11 cellular contexts compared by ENCODE assay signal in the genomic region with DNA sequence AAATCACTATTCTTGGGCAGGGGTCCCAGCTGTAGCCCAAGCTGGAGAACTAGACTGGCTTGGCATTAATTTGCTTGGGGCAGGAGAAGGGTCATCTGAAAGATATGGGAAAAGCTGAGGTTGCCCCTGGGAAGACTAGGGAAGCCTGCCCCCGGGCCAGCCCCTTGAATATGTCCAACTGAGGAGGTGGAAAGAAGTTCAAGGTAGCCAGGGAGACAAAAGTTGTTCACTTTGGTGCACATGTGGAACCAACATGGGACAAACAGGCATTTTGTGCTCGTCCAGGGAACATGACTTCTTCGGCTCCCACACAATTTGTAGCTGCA. TPM values are rescaled to one million over a fixed set of nuclear protein-coding genes. Genes with fewer than 3 reads are reported as not detected.
A peak's percentile ranks its signal among the peaks of the same experiment; 100 is the strongest.
DNase-seq lines count a peak whose midpoint lies in the region; ATAC-seq, FAIRE-seq and TF ChIP-seq lines count a peak whose summit lies in the region.
"Had no signal": no experiment of that assay in that cellular context is flagged by ENCODE, and none has a peak within 500 bp of the region (broad histone marks: within the 10 kb centered on the region; RNA-seq: fewer than 3 reads in every experiment).

No MANE protein-coding gene starts in this region.

- DNase-seq in T-helper 2 cell treated with Interferon-gamma antibody and Interleukin-4, amounts not matched to agents 5 μg/mL and 100 μg/mL, for 36 hours (ENCODE audit: low spot score): no peak
- DNase-seq in T-helper 2 cell: no peak
- no peak for DNase-seq in progenitor cell of endocrine pancreas (ENCODE audit: low spot score, unreplicated experiment)
- DNase-seq in urothelium cell line (ENCODE audit: low spot score): no peak
- DNase-seq: amygdala had no signal

- peaks cover 30% of the 10 kb centered on the region for H3K36me3 ChIP-seq in OCI-LY3 (replicated peaks; ENCODE audit: low read depth, low read length)
- peaks cover 0 to 7% of the 10 kb centered on the region in 2 donors for H3K36me3 ChIP-seq in duodenal mucosa (ENCODE audit: control insufficient read depth in 1 of 2, insufficient read depth in 2 of 2, low read length in 2 of 2)

- H2AFZ ChIP-seq in OCI-LY3 (ENCODE audit: low read depth, low read length): no peak overlapping the region

- ATAC-seq in GM21515 (IDR thresholded peaks at IDR 0.05; ENCODE audit: unreplicated experiment) (no peak), GM19395 (IDR thresholded peaks at IDR 0.05; ENCODE audit: unreplicated experiment) (no peak)
- ATAC-seq: A549 had no signal

- peak overlapping the region; percentile 98 for H3K27ac Mint-ChIP-seq in T-helper 2 cell treated with Interferon-gamma antibody and Interleukin-4, amounts not matched to agents 5 μg/mL and 100 μg/mL, for 36 hours
- H3K27ac Mint-ChIP-seq in progenitor cell of endocrine pancreas: no peak overlapping the region
- H3K27ac Mint-ChIP-seq: mesothelial cell of epicardium had no signal

- H3K4me1 Mint-ChIP-seq in T-helper 2 cell treated with Interferon-gamma antibody and Interleukin-4, amounts not matched to agents 5 μg/mL and 100 μg/mL, for 36 hours (ENCODE audit: low read depth): peaks cover 40% of the 10 kb centered on the region
- H3K4me1 Mint-ChIP-seq in progenitor cell of endocrine pancreas (ENCODE audit: low read depth): peaks cover 13% of the 10 kb centered on the region

- peaks cover 54% of the 10 kb centered on the region for H3K4me1 ChIP-seq in OCI-LY3 (ENCODE audit: low read length)
- peaks cover 28% of the 10 kb centered on the region in 2 donors for H3K4me1 ChIP-seq in duodenal mucosa (ENCODE audit: control insufficient read depth in 1 of 2, insufficient read depth in 2 of 2, low read length in 2 of 2)
- H3K4me1 ChIP-seq: A549 had no signal

- H3K36me3 Mint-ChIP-seq in T-helper 2 cell treated with Interferon-gamma antibody and Interleukin-4, amounts not matched to agents 5 μg/mL and 100 μg/mL, for 36 hours (ENCODE audit: low read depth): peaks cover 33% of the 10 kb centered on the region
- H3K36me3 Mint-ChIP-seq in progenitor cell of endocrine pancreas (ENCODE audit: insufficient read depth): peaks cover 4% of the 10 kb centered on the region
- H3K36me3 Mint-ChIP-seq: mesothelial cell of epicardium had no signal

- no peaks in the 10 kb centered on the region for H4K20me1 ChIP-seq in OCI-LY3 (ENCODE audit: insufficient read depth, low read length)

- H3K27ac ChIP-seq in OCI-LY3 (ENCODE audit: low read length) (peak overlapping the region; percentile 80), duodenal mucosa (ENCODE audit: low read depth, low read length) (no peak overlapping the region)
- H3K27ac ChIP-seq: A549 had no signal

- no peaks in the 10 kb centered on the region for H3K27me3 Mint-ChIP-seq in T-helper 2 cell treated with Interferon-gamma antibody and Interleukin-4, amounts not matched to agents 5 μg/mL and 100 μg/mL, for 36 hours (ENCODE audit: low read depth)
- H3K27me3 Mint-ChIP-seq in progenitor cell of endocrine pancreas: no peaks in the 10 kb centered on the region

- no peak for FAIRE-seq in urothelium cell line (lab: Jason Lieb, UNC)
- FAIRE-seq: A549 had no signal

- TF ChIP-seq CTCF in OCI-LY3 (IDR thresholded peaks at IDR 0.05; ENCODE audit: low read depth, low read length) (no peak), progenitor cell of endocrine pancreas (IDR thresholded peaks at IDR 0.05; ENCODE audit: unreplicated experiment) (no peak)

- H3K9me3 ChIP-seq in OCI-LY3 (ENCODE audit: insufficient read depth, low read length) (no peaks in the 10 kb centered on the region), duodenal mucosa (ENCODE audit: control insufficient read depth in 1 of 2, low read length in 2 of 2) (no peaks in the 10 kb centered on the region)
- H3K9me3 ChIP-seq: A549 had no signal

- H3K9ac ChIP-seq in OCI-LY3 (ENCODE audit: low read length) (peak overlapping the region; percentile 94), duodenal mucosa (ENCODE audit: low read depth in 1 of 2, low read length in 2 of 2) (peak overlapping the region in 1 of 2 donors; percentile 79)

- no peaks in the 10 kb centered on the region for H3K9me3 Mint-ChIP-seq in T-helper 2 cell treated with Interferon-gamma antibody and Interleukin-4, amounts not matched to agents 5 μg/mL and 100 μg/mL, for 36 hours
- no peaks in the 10 kb centered on the region for H3K9me3 Mint-ChIP-seq in progenitor cell of endocrine pancreas (ENCODE audit: low read depth)
- H3K9me3 Mint-ChIP-seq: mesothelial cell of epicardium had no signal

- H3K27me3 ChIP-seq in OCI-LY3 (ENCODE audit: low read depth, low read length): no peaks in the 10 kb centered on the region
- no peaks in the 10 kb centered on the region for H3K27me3 ChIP-seq in duodenal mucosa (ENCODE audit: control insufficient read depth in 1 of 2, insufficient read depth in 2 of 2, low read length in 2 of 2)

- H3K79me2 ChIP-seq in OCI-LY3 (ENCODE audit: low read length): peaks cover 42% of the 10 kb centered on the region

- peak overlapping the region; percentile 84 for H3K4me2 ChIP-seq in OCI-LY3 (ENCODE audit: low read length)
- H3K4me2 ChIP-seq: A549 had no signal

- peak overlapping the region; percentile 88 for H3K4me3 ChIP-seq in OCI-LY3 (ENCODE audit: low read length)
- peak overlapping the region; percentile 89 to 94 for H3K4me3 ChIP-seq in duodenal mucosa (ENCODE audit: low read depth in 1 of 2, low read length in 2 of 2)
- H3K4me3 ChIP-seq: A549 had no signal

- H3K4me3 Mint-ChIP-seq in T-helper 2 cell treated with Interferon-gamma antibody and Interleukin-4, amounts not matched to agents 5 μg/mL and 100 μg/mL, for 36 hours: peak overlapping the region; percentile 96
- H3K4me3 Mint-ChIP-seq in progenitor cell of endocrine pancreas (ENCODE audit: low read depth): peak overlapping the region; percentile 92

RNA-seq across cellular contexts. Expression of gene LRRC61, which starts 1.4 kb away (rescaled TPM):
- total RNA-seq in progenitor cell of endocrine pancreas: 28.1 and 28.3 TPM in 2 replicates

RNA-seq across cellular contexts. Expression of gene ACTR3C, which starts 1.6 kb away (rescaled TPM):
- 2.3 and 3.3 TPM in 2 replicates for total RNA-seq in progenitor cell of endocrine pancreas

RNA-seq across cellular contexts. Expression of gene RARRES2, which starts 19.7 kb away (rescaled TPM):
- 19.0 and 20.2 TPM in 2 replicates for total RNA-seq in progenitor cell of endocrine pancreas

RNA-seq across cellular contexts. Expression of gene REPIN1, which starts 46.9 kb away (rescaled TPM):
- 148 and 153 TPM in 2 replicates for total RNA-seq in progenitor cell of endocrine pancreas

RNA-seq across cellular contexts. Expression of gene ZNF775, which starts 57.4 kb away (rescaled TPM):
- total RNA-seq in progenitor cell of endocrine pancreas: 10.8 and 13.4 TPM in 2 replicates
